ENCODE assay signal across 8 cellular contexts in the genomic region with DNA sequence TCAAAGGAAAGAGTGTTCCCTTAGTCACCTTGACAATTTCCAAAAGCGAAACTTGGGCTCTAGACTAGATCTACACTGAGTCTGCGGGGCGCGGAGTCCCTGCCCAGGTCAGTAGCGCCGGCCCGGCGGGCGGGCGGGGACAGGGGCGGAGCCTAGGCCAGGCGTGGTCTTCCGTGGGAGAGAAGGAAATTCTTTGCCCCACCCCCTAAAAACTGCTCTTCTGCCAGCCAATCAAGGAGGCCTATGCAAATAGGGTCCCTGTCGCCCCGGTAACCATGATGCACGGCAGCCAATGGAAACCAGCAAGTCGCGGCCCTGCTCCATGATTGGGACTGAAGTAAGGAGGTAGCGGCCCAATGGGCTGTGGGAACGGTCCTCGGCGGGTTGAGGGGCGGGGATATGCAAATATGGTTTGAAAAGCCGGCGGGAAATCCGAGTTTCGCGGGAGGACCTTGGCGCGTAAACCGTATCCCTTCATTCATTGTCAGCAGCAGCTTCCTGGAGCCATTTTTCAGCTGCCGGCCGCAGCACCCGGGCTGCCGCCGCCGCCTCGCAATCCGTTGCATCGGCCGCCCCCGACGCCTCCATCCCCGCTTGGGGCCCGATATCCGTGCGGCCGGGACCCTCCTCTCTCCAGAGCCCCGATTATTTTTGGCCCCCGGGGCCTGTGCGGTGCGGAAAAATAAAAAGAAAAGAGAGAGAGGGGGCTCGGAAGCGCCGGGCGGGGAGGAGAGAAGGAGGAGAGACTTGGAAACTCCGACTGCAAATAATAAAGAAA. TPM values are rescaled to one million over a fixed set of nuclear protein-coding genes. Genes with fewer than 3 reads are reported as not detected.
DNase-seq lines count a peak whose midpoint lies in the region; ATAC-seq lines count a peak whose summit lies in the region.

Gene E2F3 (plus strand): TSS at position 477 of the 778 bp plus-strand sequence. CDS start 354 bp downstream, outside the sequence.

- peak; percentile 74 for ATAC-seq in GM19372 (IDR thresholded peaks at IDR 0.05; ENCODE audit: low read depth, unreplicated experiment)
- ATAC-seq in HG03558 (IDR thresholded peaks at IDR 0.05; ENCODE audit: extremely low read depth, unreplicated experiment): peak; percentile 74
- peak; percentile 86 for ATAC-seq in left lobe of liver

- peak; percentile 75 to 100 (median 96) for DNase-seq in C1 segment of cervical spinal cord (lab: John Stamatoyannopoulos, UW)
- peak; percentile 100 for DNase-seq in NCI-H748 treated with DMSO at 0.1 percent for 48 hours (lab: John Stamatoyannopoulos, UW)
- peak; percentile 95 to 100 for DNase-seq in activated CD4-positive, alpha-beta T cell treated with anti-CD3 and anti-CD28 coated beads, Interleukin-2, amount 50 U/mL, for 24 hours (ENCODE audit: low read depth in 1 of 2, low spot score in 1 of 2)
- peak; percentile 100 for DNase-seq in dedifferentiated amniotic fluid mesenchymal stem cell (ENCODE audit: extremely low spot score)
- DNase-seq in left lobe of liver (ENCODE audit: low spot score): peak; percentile 100
- peak; percentile 99 for DNase-seq in stimulated activated CD4-positive, alpha-beta T cell treated with anti-CD3 and anti-CD28 coated beads, Interleukin-2, amount 100 ng/mL, for 4 hours (ENCODE audit: low read depth)

RNA-seq across cellular contexts. Expression of gene E2F3, which starts in this region (rescaled TPM):
- total RNA-seq in left lobe of liver: 1.4 TPM

Comparison
In these comparisons a context has a peak if more than half of its experiments do, and no peak if none do; other contexts are left out.
1. Peak in every context shown above with its lines: DNase-seq and ATAC-seq.